1 cellular context compared by ENCODE assay signal in the genomic region with DNA sequence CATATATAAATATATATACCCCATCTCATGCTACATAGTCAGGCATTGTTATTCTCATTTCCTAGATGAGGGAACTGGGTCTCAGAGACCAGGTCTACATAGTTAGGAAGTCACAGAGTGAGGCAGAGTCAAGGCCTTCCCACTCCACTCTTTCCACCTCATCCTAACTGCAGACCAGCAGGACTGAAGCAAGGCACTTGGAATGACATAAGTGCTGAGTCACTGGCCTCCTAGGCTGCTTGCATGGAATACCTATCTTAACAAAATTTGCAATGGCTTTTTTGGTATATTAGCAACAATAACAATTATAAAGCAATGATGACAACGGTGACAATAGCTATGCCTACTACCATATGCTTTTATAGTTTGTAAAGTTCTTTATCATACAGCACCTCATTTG.
A peak's percentile ranks its signal among the peaks of the same experiment; 100 is the strongest.
TF ChIP-seq lines count a peak whose summit lies in the region.

No MANE protein-coding gene starts in this region.

TF ChIP-seq in A549, 52 proteins besides CTCF, POLR2A, EP300 and RAD21 (continued from another document):
- TF ChIP-seq MAFK (IDR thresholded peaks at IDR 0.05; ENCODE audit: partially characterized antibody): peak; percentile 53
- TF ChIP-seq, protein P1, sequence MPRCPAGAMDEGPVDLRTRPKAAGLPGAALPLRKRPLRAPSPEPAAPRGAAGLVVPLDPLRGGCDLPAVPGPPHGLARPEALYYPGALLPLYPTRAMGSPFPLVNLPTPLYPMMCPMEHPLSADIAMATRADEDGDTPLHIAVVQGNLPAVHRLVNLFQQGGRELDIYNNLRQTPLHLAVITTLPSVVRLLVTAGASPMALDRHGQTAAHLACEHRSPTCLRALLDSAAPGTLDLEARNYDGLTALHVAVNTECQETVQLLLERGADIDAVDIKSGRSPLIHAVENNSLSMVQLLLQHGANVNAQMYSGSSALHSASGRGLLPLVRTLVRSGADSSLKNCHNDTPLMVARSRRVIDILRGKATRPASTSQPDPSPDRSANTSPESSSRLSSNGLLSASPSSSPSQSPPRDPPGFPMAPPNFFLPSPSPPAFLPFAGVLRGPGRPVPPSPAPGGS (IDR thresholded peaks at IDR 0.05): no peak
- TF ChIP-seq NFE2L2 (conservative IDR thresholded peaks at IDR 0.05; ENCODE audit: low read length): peak; percentile 59
